1 cellular context compared by ENCODE assay signal in the genomic region with DNA sequence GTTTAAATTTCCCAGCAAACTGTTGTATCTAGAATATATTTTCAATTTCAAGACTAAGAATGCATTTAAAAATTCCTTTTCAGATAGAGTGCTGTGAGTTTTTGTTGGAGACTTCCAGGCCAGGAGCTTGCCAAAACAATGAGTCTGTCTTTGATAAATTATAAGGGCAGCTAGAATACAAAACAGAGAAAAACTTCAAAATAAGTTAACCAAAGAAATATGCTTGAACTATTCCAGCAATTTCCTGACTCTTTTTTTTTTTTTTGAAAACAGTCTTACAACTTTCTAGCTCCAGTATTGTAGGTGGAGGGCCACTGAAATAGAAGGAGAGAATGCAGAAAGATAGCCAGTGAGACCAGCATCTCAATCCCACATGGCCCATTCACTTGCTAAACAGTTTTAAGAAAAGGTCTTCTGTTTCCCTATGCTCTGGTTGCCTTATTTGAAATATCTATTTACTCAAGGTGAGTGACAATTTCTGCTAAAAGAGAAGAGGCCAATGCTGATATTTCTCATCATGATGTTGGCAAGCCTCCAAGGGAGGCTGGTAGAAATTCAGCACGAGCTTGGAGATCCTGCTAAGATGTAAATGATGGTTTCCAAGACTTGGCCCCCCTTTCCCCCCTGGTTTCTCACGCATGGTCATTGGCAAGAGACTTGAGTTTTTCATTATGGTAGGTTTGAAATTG.
TF ChIP-seq lines count a peak whose summit lies in the region.

No MANE protein-coding gene starts in this region.

TF ChIP-seq in WTC11, 78 proteins besides CTCF, POLR2A, EP300 and RAD21 (continued from another document):
- TF ChIP-seq ZNF532 (CRISPR knock-in tag; IDR thresholded peaks at IDR 0.05; ENCODE audit: borderline replicate concordance) (no peak), HMGXB4 (CRISPR knock-in tag; IDR thresholded peaks at IDR 0.05) (no peak), FOXP1 (CRISPR knock-in tag; IDR thresholded peaks at IDR 0.05; ENCODE audit: borderline replicate concordance) (no peak), SP1 (CRISPR knock-in tag; conservative IDR thresholded peaks at IDR 0.05) (no peak)
- TF ChIP-seq, protein P1, sequence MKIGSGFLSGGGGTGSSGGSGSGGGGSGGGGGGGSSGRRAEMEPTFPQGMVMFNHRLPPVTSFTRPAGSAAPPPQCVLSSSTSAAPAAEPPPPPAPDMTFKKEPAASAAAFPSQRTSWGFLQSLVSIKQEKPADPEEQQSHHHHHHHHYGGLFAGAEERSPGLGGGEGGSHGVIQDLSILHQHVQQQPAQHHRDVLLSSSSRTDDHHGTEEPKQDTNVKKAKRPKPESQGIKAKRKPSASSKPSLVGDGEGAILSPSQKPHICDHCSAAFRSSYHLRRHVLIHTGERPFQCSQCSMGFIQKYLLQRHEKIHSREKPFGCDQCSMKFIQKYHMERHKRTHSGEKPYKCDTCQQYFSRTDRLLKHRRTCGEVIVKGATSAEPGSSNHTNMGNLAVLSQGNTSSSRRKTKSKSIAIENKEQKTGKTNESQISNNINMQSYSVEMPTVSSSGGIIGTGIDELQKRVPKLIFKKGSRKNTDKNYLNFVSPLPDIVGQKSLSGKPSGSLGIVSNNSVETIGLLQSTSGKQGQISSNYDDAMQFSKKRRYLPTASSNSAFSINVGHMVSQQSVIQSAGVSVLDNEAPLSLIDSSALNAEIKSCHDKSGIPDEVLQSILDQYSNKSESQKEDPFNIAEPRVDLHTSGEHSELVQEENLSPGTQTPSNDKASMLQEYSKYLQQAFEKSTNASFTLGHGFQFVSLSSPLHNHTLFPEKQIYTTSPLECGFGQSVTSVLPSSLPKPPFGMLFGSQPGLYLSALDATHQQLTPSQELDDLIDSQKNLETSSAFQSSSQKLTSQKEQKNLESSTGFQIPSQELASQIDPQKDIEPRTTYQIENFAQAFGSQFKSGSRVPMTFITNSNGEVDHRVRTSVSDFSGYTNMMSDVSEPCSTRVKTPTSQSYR (CRISPR knock-in tag; IDR thresholded peaks at IDR 0.05): no peak
- TF ChIP-seq, protein P2, sequence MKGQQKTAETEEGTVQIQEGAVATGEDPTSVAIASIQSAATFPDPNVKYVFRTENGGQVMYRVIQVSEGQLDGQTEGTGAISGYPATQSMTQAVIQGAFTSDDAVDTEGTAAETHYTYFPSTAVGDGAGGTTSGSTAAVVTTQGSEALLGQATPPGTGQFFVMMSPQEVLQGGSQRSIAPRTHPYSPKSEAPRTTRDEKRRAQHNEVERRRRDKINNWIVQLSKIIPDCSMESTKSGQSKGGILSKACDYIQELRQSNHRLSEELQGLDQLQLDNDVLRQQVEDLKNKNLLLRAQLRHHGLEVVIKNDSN (CRISPR knock-in tag; IDR thresholded peaks at IDR 0.05): no peak
